In the genomic region with DNA sequence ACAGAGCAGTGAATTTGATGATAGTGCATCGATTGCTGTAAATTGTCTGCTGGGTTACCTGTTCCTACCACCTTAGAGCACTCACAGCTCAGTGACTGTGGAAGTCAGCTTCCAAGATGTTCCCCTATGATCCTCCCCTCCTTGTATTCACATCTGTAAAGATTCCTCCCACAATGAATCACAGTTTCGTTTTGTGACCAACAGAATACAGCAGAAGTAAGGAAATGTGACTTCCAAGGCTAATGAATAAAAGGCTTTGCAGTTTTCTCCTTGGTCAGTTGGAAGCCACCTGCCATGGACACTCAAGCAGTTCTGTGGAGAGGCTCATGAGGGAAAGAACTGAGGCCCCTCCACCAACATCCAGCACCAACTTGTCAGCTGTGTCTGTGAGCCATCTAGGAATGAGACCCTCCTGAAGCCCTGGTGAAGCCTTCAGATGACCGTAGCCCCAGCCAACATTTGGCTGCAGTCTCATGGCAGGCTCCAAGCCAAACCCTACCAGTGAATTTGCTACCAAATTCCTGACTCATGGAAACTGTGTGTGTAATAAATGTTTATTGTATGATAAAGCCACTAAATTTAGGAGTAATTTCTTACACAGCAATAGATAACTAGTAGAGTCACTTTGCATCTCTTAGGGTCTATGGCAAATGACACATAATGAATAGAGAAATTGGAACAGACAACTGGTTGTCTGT, we compare ENCODE assay signal across 15 cellular contexts.
DNase-seq lines count a peak whose midpoint lies in the region; ATAC-seq and TF ChIP-seq lines count a peak whose summit lies in the region.
"Had no signal": no experiment of that assay in that cellular context is flagged by ENCODE, and none has a peak within 500 bp of the region (broad histone marks: within the 10 kb centered on the region; RNA-seq: fewer than 3 reads in every experiment).

No MANE protein-coding gene starts in this region.

- ATAC-seq in gastroesophageal sphincter (no peak), GM21825 (IDR thresholded peaks at IDR 0.05; ENCODE audit: unreplicated experiment) (no peak)
- ATAC-seq: GM12878 had no signal

- H3K4me1 ChIP-seq in GM23248 (ENCODE audit: insufficient read depth): no peaks in the 10 kb centered on the region
- peaks cover 0 to 20% (median 6%) of the 10 kb centered on the region in 3 donors for H3K4me1 ChIP-seq in gastroesophageal sphincter
- no peaks in the 10 kb centered on the region for H3K4me1 ChIP-seq in osteoblast (ENCODE audit: insufficient read depth, low read length)
- H3K4me1 ChIP-seq in SJCRH30: no peaks in the 10 kb centered on the region
- H3K4me1 ChIP-seq: HAP-1 had no signal

- H2AFZ ChIP-seq in GM23248 (no peak overlapping the region), osteoblast (ENCODE audit: low read length) (no peak overlapping the region)

- H3K9ac ChIP-seq in GM23248: no peak overlapping the region
- H3K9ac ChIP-seq: BLaER1 treated with 17β-estradiol and CSF1 and Interleukin-3, amounts not matched to agents 10 nM and 100 nM had no signal

- H3K36me3 ChIP-seq in GM23248 (ENCODE audit: low read depth) (no peaks in the 10 kb centered on the region), gastroesophageal sphincter (no peaks in the 10 kb centered on the region), osteoblast (ENCODE audit: insufficient read depth, low read length) (no peaks in the 10 kb centered on the region), SJCRH30 (no peaks in the 10 kb centered on the region)
- H3K36me3 ChIP-seq: BLaER1 treated with 17β-estradiol and CSF1 and Interleukin-3, amounts not matched to agents 10 nM and 100 nM; HAP-1 had no signal

- TF ChIP-seq CTCF in coronary artery (IDR thresholded peaks at IDR 0.05): no peak
- no peak for TF ChIP-seq CTCF in gastroesophageal sphincter (IDR thresholded peaks at IDR 0.05)
- TF ChIP-seq CTCF in osteoblast (IDR thresholded peaks at IDR 0.05; ENCODE audit: extremely low read depth, low read depth, low read length): no peak

- H3K27me3 ChIP-seq in GM23248 (replicated peaks; ENCODE audit: insufficient read depth) (no peaks in the 10 kb centered on the region), gastroesophageal sphincter (no peaks in the 10 kb centered on the region), osteoblast (ENCODE audit: insufficient read depth, low read length) (no peaks in the 10 kb centered on the region), SJCRH30 (no peaks in the 10 kb centered on the region)
- H3K27me3 ChIP-seq: BLaER1 treated with 17β-estradiol and CSF1 and Interleukin-3, amounts not matched to agents 10 nM and 100 nM had no signal

- no peaks in the 10 kb centered on the region for H3F3A ChIP-seq in GM23248 (ENCODE audit: insufficient read depth)

- H3K9me3 ChIP-seq in GM23248 (ENCODE audit: low read depth) (no peaks in the 10 kb centered on the region), gastroesophageal sphincter (no peaks in the 10 kb centered on the region), osteoblast (ENCODE audit: low read depth, low read length) (no peaks in the 10 kb centered on the region), SJCRH30 (replicated peaks) (no peaks in the 10 kb centered on the region)
- H3K9me3 ChIP-seq: BLaER1 treated with 17β-estradiol and CSF1 and Interleukin-3, amounts not matched to agents 10 nM and 100 nM; HAP-1 had no signal

- in situ Hi-C loops in GM23248 (cut with MboI): no loop called here

- H3K4me2 ChIP-seq in GM23248 (ENCODE audit: unreplicated experiment): no peak overlapping the region
- H3K4me2 ChIP-seq in osteoblast (ENCODE audit: insufficient read depth, low read length): no peak overlapping the region

- WGBS in GM23248 (ENCODE audit: low coverage in 1 of 2, low lambda C conversion rate in 2 of 2, missing lambda C conversion rate in 2 of 2), 2 experiments: 1 to 4% methylated on average over 3 of the region's 3 CpGs
- 44 to 70% methylated on average over 2 to 3 of the region's 3 CpGs for WGBS in gastroesophageal sphincter (ENCODE audit: low coverage in 1 of 2), 2 donors

- H3K27ac ChIP-seq in GM23248 (no peak overlapping the region), coronary artery (peak overlapping the region; percentile 11 to 60), gastroesophageal sphincter (peak overlapping the region in 3 of 4 donors; percentile 26 to 45 (median 43)), osteoblast (ENCODE audit: low read depth, low read length) (no peak overlapping the region), SJCRH30 (no peak overlapping the region)
- H3K27ac ChIP-seq: BLaER1 treated with 17β-estradiol and CSF1 and Interleukin-3, amounts not matched to agents 10 nM and 100 nM had no signal

- H3K9me2 ChIP-seq in GM23248 (ENCODE audit: insufficient read depth): no peaks in the 10 kb centered on the region

- no peak overlapping the region for H3K4me3 ChIP-seq in GM23248
- no peak overlapping the region for H3K4me3 ChIP-seq in coronary artery
- H3K4me3 ChIP-seq in gastroesophageal sphincter: no peak overlapping the region
- no peak overlapping the region for H3K4me3 ChIP-seq in osteoblast (ENCODE audit: insufficient read depth, low read length)
- H3K4me3 ChIP-seq in SJCRH30: no peak overlapping the region
- H3K4me3 ChIP-seq: BLaER1 treated with 17β-estradiol and CSF1 and Interleukin-3, amounts not matched to agents 10 nM and 100 nM; GM12878; HAP-1 had no signal

- H4K20me1 ChIP-seq in GM23248 (ENCODE audit: insufficient read depth) (no peaks in the 10 kb centered on the region), osteoblast (ENCODE audit: insufficient read depth, low read length) (no peaks in the 10 kb centered on the region)
- H4K20me1 ChIP-seq: BLaER1 treated with 17β-estradiol and CSF1 and Interleukin-3, amounts not matched to agents 10 nM and 100 nM had no signal

- DNase-seq in GM23248 (peak; percentile 4), coronary artery (ENCODE audit: low spot score) (no peak), osteoblast (ENCODE audit: insufficient read length, low spot score, missing footprints) (peak; percentile 68), NCI-H1092 treated with DMSO at 0.1 percent for 48 hours (lab: John Stamatoyannopoulos, UW) (no peak), SJCRH30 (no peak), HuH-7 (ENCODE audit: low spot score) (no peak)
- DNase-seq: 8988T; CD4-positive, CD25-positive, alpha-beta regulatory T cell; DMS 273 treated with DMSO at 0.1 percent for 48 hours; DMS79 had no signal

- no peaks in the 10 kb centered on the region for H3K79me2 ChIP-seq in GM23248 (ENCODE audit: insufficient read depth)
- H3K79me2 ChIP-seq in osteoblast (ENCODE audit: insufficient read depth, low read length): no peaks in the 10 kb centered on the region

- TF ChIP-seq POLR2A in gastroesophageal sphincter (IDR thresholded peaks at IDR 0.05): no peak

- no peak for TF ChIP-seq EP300 in gastroesophageal sphincter (IDR thresholded peaks at IDR 0.05)

Comparison
In these comparisons a context has a peak if more than half of its experiments do, and no peak if none do; other contexts are left out.
1. DNase-seq: peak in GM23248 (single experiment) and osteoblast (single experiment); none in coronary artery (single experiment), NCI-H1092 treated with DMSO at 0.1 percent for 48 hours (single experiment), SJCRH30 (0 of 2) and HuH-7 (single experiment).
2. H3K27ac ChIP-seq: peak in coronary artery (2 of 2) and gastroesophageal sphincter (3 of 4); none in GM23248 (single experiment), osteoblast (single experiment) and SJCRH30 (single experiment).